In genomic region chr9:93576296-93577044, GRCh38 we compare ENCODE assay signal across 8 cellular contexts. TPM values are rescaled to one million over a fixed set of nuclear protein-coding genes. Genes with fewer than 3 reads are reported as not detected.
DNase-seq lines count a peak whose midpoint lies in the region; ATAC-seq and TF ChIP-seq lines count a peak whose summit lies in the region.

TSS of gene PHF2 (plus strand) at chr9:93576584. CDS start at chr9:93576774, 190 bp downstream.

- peak; percentile 43 for ATAC-seq in GM19397 (IDR thresholded peaks at IDR 0.05; ENCODE audit: unreplicated experiment)
- ATAC-seq in Right ventricle myocardium inferior, result peak; percentile 30
- no peak for ATAC-seq in HG02571 (IDR thresholded peaks at IDR 0.05; ENCODE audit: unreplicated experiment)

- no peaks in the 10 kb centered on the region for H3K9me3 Mint-ChIP-seq in activated T-helper 2 cell treated with anti-CD3 and anti-CD28 coated beads, Interferon-gamma antibody, Interleukin-2, Interleukin-4, amounts not matched to agents 10 μg/mL and 5 μg/mL and 100 μg/mL, durations not matched to agents 14 hours and 24 hours and 36 hours

- peak within 1 kb of the TSS; percentile 96 for H3K4me2 ChIP-seq in MM.1S (ENCODE audit: low read depth, low read length)

- peaks cover 12% of the 10 kb centered on the region for H3K36me3 Mint-ChIP-seq in activated T-helper 2 cell treated with anti-CD3 and anti-CD28 coated beads, Interferon-gamma antibody, Interleukin-2, Interleukin-4, amounts not matched to agents 10 μg/mL and 5 μg/mL and 100 μg/mL, durations not matched to agents 14 hours and 24 hours and 36 hours (ENCODE audit: low read depth)

- no peaks in the 10 kb centered on the region for H4K20me1 ChIP-seq in MM.1S (ENCODE audit: insufficient read depth, low read length)

- peak within 1 kb of the TSS; percentile 84 for H2AFZ ChIP-seq in MM.1S (ENCODE audit: low read length)

- peaks cover 6% of the 10 kb centered on the region; the same call in 1 of the 2 replicates for H3F3A ChIP-seq in MM.1S (ENCODE audit: insufficient read depth, low read length)

- H3K4me1 ChIP-seq in MM.1S (ENCODE audit: low read length) (peaks cover 6% of the 10 kb centered on the region; the same call in 1 of the 2 replicates), ovary (ENCODE audit: insufficient read depth) (peaks cover 4% of the 10 kb centered on the region)

- H3K27me3 ChIP-seq in MM.1S (replicated peaks; ENCODE audit: insufficient read depth, low read length) (no peaks in the 10 kb centered on the region), ovary (no peaks in the 10 kb centered on the region)

- TF ChIP-seq CTCF in MM.1S (IDR thresholded peaks at IDR 0.05; ENCODE audit: low read length) (no peak), ovary (IDR thresholded peaks at IDR 0.05) (no peak)

- peaks cover 51% of the 10 kb centered on the region for H3K79me2 ChIP-seq in MM.1S (ENCODE audit: low read length)

- H3K36me3 ChIP-seq in MM.1S (replicated peaks; ENCODE audit: insufficient read depth, low read length), result no peaks in the 10 kb centered on the region
- no peaks in the 10 kb centered on the region for H3K36me3 ChIP-seq in ovary

- H3K27ac ChIP-seq in MM.1S (ENCODE audit: low read length) (no peak within 1 kb of the TSS), ovary (peak within 1 kb of the TSS; percentile 88 to 92)

- H3K4me3 ChIP-seq in MM.1S (ENCODE audit: low read length), result peak within 1 kb of the TSS; percentile 72
- peak within 1 kb of the TSS; percentile 90 for H3K4me3 ChIP-seq in ovary

- H3K9me3 ChIP-seq in MM.1S (replicated peaks; ENCODE audit: insufficient read depth, low read length) (no peaks in the 10 kb centered on the region), ovary (no peaks in the 10 kb centered on the region)

- H3K9me2 ChIP-seq in MM.1S (replicated peaks; ENCODE audit: insufficient read depth, low read length), result no peaks in the 10 kb centered on the region

- peak; percentile 36 for DNase-seq in Ammon's horn (ENCODE audit: low spot score)
- peak; percentile 14 for DNase-seq in MM.1S
- DNase-seq in activated T-helper 2 cell treated with anti-CD3 and anti-CD28 coated beads, Interferon-gamma antibody, Interleukin-2, Interleukin-4, amounts not matched to agents 10 μg/mL and 5 μg/mL and 100 μg/mL, durations not matched to agents 14 hours and 24 hours and 36 hours (ENCODE audit: low spot score), result no peak
- peak; percentile 75 for DNase-seq in Right ventricle myocardium inferior (ENCODE audit: missing footprints)
- peak in 4 of 5 donors; percentile 48 to 73 (median 56) for DNase-seq in ovary
- no peak for DNase-seq in NCI-H2081 (lab: John Stamatoyannopoulos, UW)

- H3K27ac Mint-ChIP-seq in activated T-helper 2 cell treated with anti-CD3 and anti-CD28 coated beads, Interferon-gamma antibody, Interleukin-2, Interleukin-4, amounts not matched to agents 10 μg/mL and 5 μg/mL and 100 μg/mL, durations not matched to agents 14 hours and 24 hours and 36 hours, result peak within 1 kb of the TSS; percentile 82

- H3K4me3 Mint-ChIP-seq in activated T-helper 2 cell treated with anti-CD3 and anti-CD28 coated beads, Interferon-gamma antibody, Interleukin-2, Interleukin-4, amounts not matched to agents 10 μg/mL and 5 μg/mL and 100 μg/mL, durations not matched to agents 14 hours and 24 hours and 36 hours (ENCODE audit: low read depth), result peak within 1 kb of the TSS; percentile 87

- intact Hi-C loops in activated T-helper 2 cell treated with anti-CD3 and anti-CD28 coated beads, Interferon-gamma antibody, Interleukin-2, Interleukin-4, amounts not matched to agents 10 μg/mL and 5 μg/mL and 100 μg/mL, durations not matched to agents 14 hours and 24 hours and 36 hours (cut with micrococcal nuclease), result loop anchor here (10.0 kb wide), 1 partner anchor 588 kb away; no protein-coding TSS in a partner anchor
- intact Hi-C loops in Right ventricle myocardium inferior (cut with DNase I) (no loop called here), ovary (cut with DNase I) (loop anchor here in 1 of 4 donors (10.0 kb wide), 1 partner anchor 458 kb away; no protein-coding TSS in a partner anchor)

- no peak for TF ChIP-seq POLR2A in ovary (IDR thresholded peaks at IDR 0.05)

- no peak for TF ChIP-seq EP300 in ovary (IDR thresholded peaks at IDR 0.05)

- 1 to 7% (median 1%) methylated on average over 3 to 134 of the region's 134 CpGs for WGBS in ovary, 3 donors

- H3K27me3 Mint-ChIP-seq in activated T-helper 2 cell treated with anti-CD3 and anti-CD28 coated beads, Interferon-gamma antibody, Interleukin-2, Interleukin-4, amounts not matched to agents 10 μg/mL and 5 μg/mL and 100 μg/mL, durations not matched to agents 14 hours and 24 hours and 36 hours (ENCODE audit: low read depth), result no peaks in the 10 kb centered on the region

- peaks cover 25% of the 10 kb centered on the region for H3K4me1 Mint-ChIP-seq in activated T-helper 2 cell treated with anti-CD3 and anti-CD28 coated beads, Interferon-gamma antibody, Interleukin-2, Interleukin-4, amounts not matched to agents 10 μg/mL and 5 μg/mL and 100 μg/mL, durations not matched to agents 14 hours and 24 hours and 36 hours (ENCODE audit: low read depth)

- peak within 1 kb of the TSS; percentile 78 for H3K9ac ChIP-seq in MM.1S (ENCODE audit: low read length)

RNA-seq across cellular contexts. Expression of gene PHF2, which starts in this region (rescaled TPM):
- total RNA-seq in activated T-helper 2 cell treated with anti-CD3 and anti-CD28 coated beads, Interferon-gamma antibody, Interleukin-2, Interleukin-4, amounts not matched to agents 10 μg/mL and 5 μg/mL and 100 μg/mL, durations not matched to agents 14 hours and 24 hours and 36 hours, result 24.6 and 24.8 TPM in 2 replicates
- 28.7 TPM for total RNA-seq in Right ventricle myocardium inferior
- total RNA-seq in ovary, result 10 to 100 TPM; 20.3 to 50.1 (median 40.8) TPM
- polyA plus RNA-seq in ovary, result 10 to 100 TPM; 29.7 to 33.0 TPM

Comparison
In these comparisons a context has a peak if more than half of its experiments do, and no peak if none do; other contexts are left out.
1. DNase-seq: peak in Ammon's horn (single experiment), MM.1S (single experiment), Right ventricle myocardium inferior (single experiment) and ovary (4 of 5); none in activated T-helper 2 cell treated with anti-CD3 and anti-CD28 coated beads, Interferon-gamma antibody, Interleukin-2, Interleukin-4, amounts not matched to agents 10 μg/mL and 5 μg/mL and 100 μg/mL, durations not matched to agents 14 hours and 24 hours and 36 hours (single experiment) and NCI-H2081 (0 of 2).